Comparison of ENCODE assay signal across 8 cellular contexts in genomic region chr19:30669329-30670010, GRCh38.
DNase-seq lines count a peak whose midpoint lies in the region; ATAC-seq, FAIRE-seq and TF ChIP-seq lines count a peak whose summit lies in the region.

No MANE protein-coding gene starts in this region.

- H4K20me1 ChIP-seq in keratinocyte (ENCODE audit: control insufficient read depth, extremely low read depth, insufficient read depth, low read length), result peaks cover 4% of the 10 kb centered on the region

- H3K4me2 ChIP-seq in keratinocyte (ENCODE audit: control insufficient read depth, extremely low read depth, insufficient read depth, low read depth, low read length), result no peak overlapping the region

- no peaks in the 10 kb centered on the region for H3K4me1 ChIP-seq in keratinocyte (ENCODE audit: control insufficient read depth, extremely low read depth, insufficient read depth, low read length)

- H3K79me2 ChIP-seq in keratinocyte (ENCODE audit: control insufficient read depth, insufficient read depth, low read length), result no peaks in the 10 kb centered on the region

- DNase-seq in Caki2 (ENCODE audit: low read depth) (peak; percentile 31), HTR-8/SVneo (ENCODE audit: insufficient read length, low spot score) (peak; percentile 41), T-helper 17 cell (peak in 2 of 3 donors; percentile 21 to 31), brain microvascular endothelial cell (peak; percentile 29), keratinocyte (ENCODE audit: low read depth, low spot score) (no peak)
- DNase-seq in stimulated activated CD4-positive, alpha-beta T cell treated with anti-CD3 and anti-CD28 coated beads, Interleukin-2, amount 100 ng/mL, for 48 hours, result peak; percentile 49 to 51

- no peaks in the 10 kb centered on the region for H3K27me3 ChIP-seq in brain microvascular endothelial cell (replicated peaks)
- peaks cover 8% of the 10 kb centered on the region for H3K27me3 ChIP-seq in keratinocyte (ENCODE audit: control insufficient read depth, extremely low read depth, insufficient read depth, low read length)

- no peak overlapping the region for H3K27ac Mint-ChIP-seq in T-helper 17 cell

- no peak for FAIRE-seq in HTR-8/SVneo (lab: Jason Lieb, UNC)
- FAIRE-seq in keratinocyte (lab: Jason Lieb, UNC), result no peak

- peaks cover 72% of the 10 kb centered on the region for H3K27me3 Mint-ChIP-seq in T-helper 17 cell

- H3K36me3 ChIP-seq in brain microvascular endothelial cell (replicated peaks) (no peaks in the 10 kb centered on the region), keratinocyte (ENCODE audit: control insufficient read depth in 2 of 2, extremely low read depth in 1 of 2, insufficient read depth in 2 of 2, low read length in 2 of 2) (no peaks in the 10 kb centered on the region)

- TF ChIP-seq CTCF in brain microvascular endothelial cell (IDR thresholded peaks at IDR 0.05; ENCODE audit: low read depth, low read length, missing control alignments) (peak; percentile 90), keratinocyte (optimal IDR thresholded peaks at IDR 0.05 in 1 of 3, IDR thresholded peaks at IDR 0.05 in 1 of 3, conservative IDR thresholded peaks at IDR 0.05 in 1 of 3; ENCODE audit: extremely low read depth in 1 of 3, insufficient read depth in 2 of 3, low read length in 3 of 3) (peak; percentile 69 to 86 (median 70))

- H3K27ac ChIP-seq in brain microvascular endothelial cell (no peak overlapping the region), keratinocyte (ENCODE audit: control insufficient read depth, insufficient read depth, low read length) (no peak overlapping the region)

- H3K4me1 Mint-ChIP-seq in T-helper 17 cell, result peaks cover 2% of the 10 kb centered on the region

- H2AFZ ChIP-seq in keratinocyte (ENCODE audit: control insufficient read depth, low read length), result no peak overlapping the region

- ATAC-seq in T-helper 17 cell (no peak), GM18907 (IDR thresholded peaks at IDR 0.05; ENCODE audit: unreplicated experiment) (no peak), GM18517 (IDR thresholded peaks at IDR 0.05; ENCODE audit: unreplicated experiment) (no peak)

- H3K9me1 ChIP-seq in keratinocyte (ENCODE audit: control insufficient read depth, extremely low read depth, insufficient read depth, low read length), result no peaks in the 10 kb centered on the region

- in situ Hi-C loops in Caki2 (cut with HindIII; ENCODE audit: low pct_unique_long_range_greater_than_20kb, low sequenced_read_pairs) (no loop called here), brain microvascular endothelial cell (cut with HindIII; ENCODE audit: low pct_ligation_motif_present, low sequenced_read_pairs) (no loop called here)

- no peak overlapping the region for H3K4me3 Mint-ChIP-seq in T-helper 17 cell

- H3K4me3 ChIP-seq in brain microvascular endothelial cell (ENCODE audit: low read depth, low read length) (no peak overlapping the region), keratinocyte (ENCODE audit: control insufficient read depth in 2 of 3, extremely low read depth in 1 of 3, insufficient read depth in 2 of 3, low read depth in 1 of 3, low read length in 3 of 3) (no peak overlapping the region)

- peaks cover 2% of the 10 kb centered on the region for H3K36me3 Mint-ChIP-seq in T-helper 17 cell (ENCODE audit: low read depth)

- H3K9me3 ChIP-seq in T-helper 17 cell (ENCODE audit: control insufficient read depth, low read length, poor library complexity, severe bottlenecking) (no peaks in the 10 kb centered on the region), keratinocyte (ENCODE audit: control insufficient read depth, low read depth, low read length) (no peaks in the 10 kb centered on the region)

- dilution Hi-C loops in keratinocyte (cut with MboI; ENCODE audit: extremely low pct_ligation_motif_present, low sequenced_read_pairs), result no loop called here

- no peak overlapping the region for H3K9ac ChIP-seq in keratinocyte (ENCODE audit: control insufficient read depth, extremely low read depth, insufficient read depth, low read length)
